ENCODE assay signal across 8 cellular contexts in the genomic region with DNA sequence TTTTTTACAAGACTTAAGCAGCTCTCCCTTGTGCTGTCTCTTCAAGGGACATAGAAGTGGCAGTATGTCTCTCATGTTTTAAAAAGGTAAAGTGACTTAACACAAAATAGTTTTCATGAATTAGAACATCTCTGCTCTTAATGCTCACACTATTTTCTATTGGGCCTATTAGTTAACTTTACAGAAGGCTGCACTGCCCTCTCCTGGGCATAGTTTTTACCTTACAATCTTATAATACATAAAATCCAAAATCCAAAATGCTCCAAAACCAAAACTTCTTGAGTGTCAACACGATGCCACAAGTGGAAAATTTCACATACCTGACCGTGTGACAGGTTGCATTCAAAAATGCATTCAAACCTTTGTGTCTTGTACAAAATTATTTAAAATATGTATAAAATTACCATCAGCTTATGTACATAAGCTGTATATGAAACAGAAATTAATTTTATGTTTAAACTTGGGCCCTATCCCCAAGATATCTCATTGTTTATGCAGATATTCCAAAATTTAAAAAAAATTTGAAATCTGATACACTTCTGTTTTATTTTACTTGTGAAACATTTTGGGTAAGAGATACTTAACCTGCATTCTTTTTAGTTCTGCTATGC. TPM values are rescaled to one million over a fixed set of nuclear protein-coding genes. Genes with fewer than 3 reads are reported as not detected.
A peak's percentile ranks its signal among the peaks of the same experiment; 100 is the strongest.
DNase-seq lines count a peak whose midpoint lies in the region; ATAC-seq, FAIRE-seq and TF ChIP-seq lines count a peak whose summit lies in the region.

No MANE protein-coding gene starts in this region.

- peak; percentile 28 to 55 (median 46) for DNase-seq in CD4-positive, alpha-beta T cell
- DNase-seq in T-helper 9 cell (peak; percentile 50), bronchial epithelial cell (ENCODE audit: low read depth) (no peak), right lobe of liver (no peak), stomach (peak; percentile 58), aorta (no peak)

- no peaks in the 10 kb centered on the region for H3K9me2 ChIP-seq in Loucy (replicated peaks; ENCODE audit: low read depth, low read length)

- peak overlapping the region; percentile 65 for H3K27ac Mint-ChIP-seq in CD4-positive, alpha-beta T cell

- peaks cover 21% of the 10 kb centered on the region for H3K4me1 ChIP-seq in Loucy (ENCODE audit: insufficient read depth, low read length, poor library complexity, severe bottlenecking)
- H3K4me1 ChIP-seq in right lobe of liver, result peaks cover 0 to 21% (median 7%) of the 10 kb centered on the region in 4 donors
- peaks cover 17 to 91% (median 44%) of the 10 kb centered on the region in 4 donors for H3K4me1 ChIP-seq in stomach
- peaks cover 8 to 15% of the 10 kb centered on the region in 2 donors for H3K4me1 ChIP-seq in aorta (ENCODE audit: control insufficient read depth in 1 of 2, insufficient read depth in 2 of 2, low read length in 2 of 2)

- no peaks in the 10 kb centered on the region for H3K36me3 ChIP-seq in Loucy (ENCODE audit: insufficient read depth, low read length)
- H3K36me3 ChIP-seq in bronchial epithelial cell (ENCODE audit: control insufficient read depth, insufficient read depth, low read length), result peaks cover 14% of the 10 kb centered on the region
- no peaks in the 10 kb centered on the region for H3K36me3 ChIP-seq in right lobe of liver
- H3K36me3 ChIP-seq in stomach, result peaks cover 0 to 19% (median 8%) of the 10 kb centered on the region in 4 donors
- no peaks in the 10 kb centered on the region for H3K36me3 ChIP-seq in aorta (ENCODE audit: control insufficient read depth in 1 of 2, insufficient read depth in 2 of 2, low read length in 1 of 2)

- H3K27ac ChIP-seq in CD4-positive, alpha-beta T cell (ENCODE audit: low read depth, low read length), result no peak overlapping the region
- H3K27ac ChIP-seq in right lobe of liver, result no peak overlapping the region
- no peak overlapping the region for H3K27ac ChIP-seq in stomach
- no peak overlapping the region for H3K27ac ChIP-seq in aorta (ENCODE audit: low read depth in 1 of 2, low read length in 2 of 2)

- no peak overlapping the region for H3K4me2 ChIP-seq in Loucy (ENCODE audit: low read depth, low read length, poor library complexity, severe bottlenecking)

- no peak for TF ChIP-seq EP300 in stomach (IDR thresholded peaks at IDR 0.05)

- peaks cover 43% of the 10 kb centered on the region for H3K36me3 Mint-ChIP-seq in CD4-positive, alpha-beta T cell (ENCODE audit: low read depth)

- H3K27me3 ChIP-seq in CD4-positive, alpha-beta T cell (ENCODE audit: control insufficient read depth, insufficient read depth, low read length), result no peaks in the 10 kb centered on the region
- H3K27me3 ChIP-seq in Loucy (ENCODE audit: insufficient read depth, low read length, poor library complexity, severe bottlenecking) (no peaks in the 10 kb centered on the region), bronchial epithelial cell (ENCODE audit: control insufficient read depth, insufficient read depth, low read length) (no peaks in the 10 kb centered on the region), right lobe of liver (no peaks in the 10 kb centered on the region), stomach (no peaks in the 10 kb centered on the region), aorta (ENCODE audit: control insufficient read depth in 1 of 2, insufficient read depth in 2 of 2, low read length in 1 of 2) (no peaks in the 10 kb centered on the region)

- no peaks in the 10 kb centered on the region for H3K79me2 ChIP-seq in Loucy (ENCODE audit: insufficient read depth, low read length)

- no peak overlapping the region for H2AFZ ChIP-seq in Loucy (ENCODE audit: low read length)

- no peak overlapping the region for H3K4me3 ChIP-seq in Loucy (ENCODE audit: low read length, poor library complexity, severe bottlenecking)
- no peak overlapping the region for H3K4me3 ChIP-seq in bronchial epithelial cell (ENCODE audit: low read depth, low read length)
- no peak overlapping the region for H3K4me3 ChIP-seq in right lobe of liver
- H3K4me3 ChIP-seq in stomach, result no peak overlapping the region
- H3K4me3 ChIP-seq in aorta (ENCODE audit: low read length in 2 of 2), result no peak overlapping the region

- H3K27me3 Mint-ChIP-seq in CD4-positive, alpha-beta T cell, result no peaks in the 10 kb centered on the region

- H4K20me1 ChIP-seq in Loucy (ENCODE audit: insufficient read depth, low read length, poor library complexity, severe bottlenecking), result no peaks in the 10 kb centered on the region

- ATAC-seq in CD4-positive, alpha-beta T cell (ENCODE audit: poor library complexity), result peak; percentile 79
- ATAC-seq in GM19043 (IDR thresholded peaks at IDR 0.05; ENCODE audit: low read depth, unreplicated experiment), result peak; percentile 60
- peak; percentile 65 to 76 (median 70) for ATAC-seq in right lobe of liver
- no peak for ATAC-seq in aorta (ENCODE audit: low FRiP score)

- H3K9me3 ChIP-seq in CD4-positive, alpha-beta T cell (ENCODE audit: control insufficient read depth, low read length), result no peaks in the 10 kb centered on the region
- H3K9me3 ChIP-seq in Loucy (ENCODE audit: insufficient read depth, low read depth, low read length) (no peaks in the 10 kb centered on the region), right lobe of liver (no peaks in the 10 kb centered on the region), stomach (no peaks in the 10 kb centered on the region), aorta (ENCODE audit: control insufficient read depth, low read length) (no peaks in the 10 kb centered on the region)

- H3F3A ChIP-seq in Loucy (ENCODE audit: low read depth), result no peaks in the 10 kb centered on the region

- H3K9ac ChIP-seq in Loucy (ENCODE audit: low read depth, low read length, poor library complexity, severe bottlenecking), result no peak overlapping the region

- FAIRE-seq in bronchial epithelial cell (lab: Jason Lieb, UNC), result no peak

- peak; percentile 82 for TF ChIP-seq CTCF in CD4-positive, alpha-beta T cell (IDR thresholded peaks at IDR 0.05)
- peak; percentile 75 for TF ChIP-seq CTCF in Loucy (conservative IDR thresholded peaks at IDR 0.05; ENCODE audit: low read length)
- TF ChIP-seq CTCF in bronchial epithelial cell (IDR thresholded peaks at IDR 0.05; ENCODE audit: insufficient read depth, low read length, severe bottlenecking), result peak; percentile 33
- peak; percentile 56 to 74 (median 64) for TF ChIP-seq CTCF in right lobe of liver (IDR thresholded peaks at IDR 0.05)
- peak in 4 of 7 experiments; percentile 35 to 65 (median 48) for TF ChIP-seq CTCF in stomach (IDR thresholded peaks at IDR 0.05)

- WGBS in right lobe of liver (ENCODE audit: insufficient coverage, low coverage, low lambda C conversion rate, missing lambda C conversion rate), result 12% methylated on average over 2 of the region's 2 CpGs
- WGBS in stomach, 5 donors, result 26 to 36% (median 30%) methylated on average over 2 of the region's 2 CpGs
- 8 to 15% methylated on average over 2 of the region's 2 CpGs for WGBS in aorta, 2 donors

- intact Hi-C loops in CD4-positive, alpha-beta T cell (cut with DNase I, micrococcal nuclease), result loop anchor here (1.0 to 10.0 kb wide), 6 partner anchors 25 to 889 kb away; a partner anchor contains a TSS
- intact Hi-C loops in right lobe of liver (cut with DNase I) (loop anchor here (5.0 kb wide), 1 partner anchor 54 kb away; no protein-coding TSS in a partner anchor), stomach (cut with DNase I; ENCODE audit: low total_unique reads) (loop anchor here (5.0 kb wide), 1 partner anchor 54 kb away; no protein-coding TSS in a partner anchor), aorta (cut with DNase I) (no loop called here)

- no peak for TF ChIP-seq POLR2A in right lobe of liver (IDR thresholded peaks at IDR 0.05)
- no peak for TF ChIP-seq POLR2A in stomach (IDR thresholded peaks at IDR 0.05)

- CTCF ChIA-PET in CD4-positive, alpha-beta T cell (lab: Charles Lee), result interaction anchor here (0.7 to 4.3 kb wide), 17 partner anchors 10 to 98 kb away, joined by 3 to 91 read pairs (median 5); a partner anchor contains a TSS

- H3K9me3 Mint-ChIP-seq in CD4-positive, alpha-beta T cell, result no peaks in the 10 kb centered on the region

- H3K4me3 Mint-ChIP-seq in CD4-positive, alpha-beta T cell, result no peak overlapping the region

- POLR2A ChIA-PET in CD4-positive, alpha-beta T cell (lab: Charles Lee), result interaction anchor here (1.4 to 8.3 kb wide), 3 partner anchors 25 to 56 kb away, joined by 8 to 117 read pairs (median 33); a partner anchor contains a TSS

- H3K4me1 Mint-ChIP-seq in CD4-positive, alpha-beta T cell (ENCODE audit: low read depth), result peaks cover 94% of the 10 kb centered on the region

RNA-seq across cellular contexts. Expression of a gene that starts 25.8 kb away (rescaled TPM):
- total RNA-seq in CD4-positive, alpha-beta T cell, result 100 to 1,000 TPM; 114 to 120 TPM
- 276 and 348 TPM in 2 replicates for total RNA-seq in bronchial epithelial cell
- 10 to 100 TPM in 3 of 6 experiments, 1 to 10 TPM in 3; 6.0 to 22.3 (median 12.5) TPM for total RNA-seq in right lobe of liver
- 100 to 1,000 TPM in 4 of 5 donors, 10 to 100 TPM in 1; 78.8 to 191 (median 155) TPM for total RNA-seq in stomach
- polyA plus RNA-seq in stomach, result 10 to 100 TPM; 46.0 to 98.5 (median 52.3) TPM
- total RNA-seq in aorta, result 100 to 1,000 TPM; 145 to 340 TPM
- 10 to 100 TPM; 73.6 to 82.6 TPM for polyA plus RNA-seq in aorta

Comparison
In these comparisons a context has a peak if more than half of its experiments do, and no peak if none do; other contexts are left out.
1. DNase-seq: peak in CD4-positive, alpha-beta T cell (10 of 10), T-helper 9 cell (single experiment) and stomach (single experiment); none in bronchial epithelial cell (single experiment), right lobe of liver (0 of 3) and aorta (0 of 2).
2. intact Hi-C loops: an anchor here in CD4-positive, alpha-beta T cell (1.0 to 10.0 kb wide), right lobe of liver (5.0 kb wide) and stomach (5.0 kb wide); none called in aorta.
3. Peak in every context shown above with its lines, with median percentiles within 50 percentile points of each other: CTCF ChIP-seq.